Comparison of ENCODE assay signal across 14 cellular contexts in genomic region chr14:95046711-95047681, GRCh38.
DNase-seq lines count a peak whose midpoint lies in the region; TF ChIP-seq lines count a peak whose summit lies in the region.
"Had no signal": no experiment of that assay in that cellular context is flagged by ENCODE, and none has a peak within 500 bp of the region (broad histone marks: within the 10 kb centered on the region; RNA-seq: fewer than 3 reads in every experiment).

No MANE protein-coding gene starts in this region.

- peak; percentile 56 for DNase-seq in NCI-H510A treated with DMSO at 0.1 percent for 48 hours (lab: John Stamatoyannopoulos, UW)
- no peak for DNase-seq in NCI-H510A (lab: John Stamatoyannopoulos, UW)
- DNase-seq in astrocyte of the hippocampus (ENCODE audit: low read depth, low spot score), result peak; percentile 19
- DNase-seq in mesenteric fat pad (ENCODE audit: low spot score), result peak; percentile 65
- peak; percentile 49 to 61 for DNase-seq in suprapubic skin (ENCODE audit: low spot score in 2 of 2)
- no peak for DNase-seq in DMS114 treated with DMSO at 0.1 percent for 48 hours (lab: John Stamatoyannopoulos, UW; ENCODE audit: unreplicated experiment)
- no peak for DNase-seq in NCI-H128 (lab: John Stamatoyannopoulos, UW; ENCODE audit: unreplicated experiment)
- DNase-seq in SW480 (ENCODE audit: low spot score), result no peak
- DNase-seq: activated CD4-positive, alpha-beta T cell treated with anti-CD3 and anti-CD28 coated beads for 36 hours; activated T-cell treated with anti-CD3 and anti-CD28 coated beads, Interleukin-2, amount 50 U/mL, for 72 hours; effector memory CD8-positive, alpha-beta T cell; NCI-H1417 treated with DMSO at 0.1 percent for 48 hours; stimulated activated CD4-positive, alpha-beta T cell treated with anti-CD3 and anti-CD28 coated beads, Interleukin-12 subunit alpha, Interleukin-12 subunit beta, amount 100 ng/mL, for 4 hours; thyroid gland had no signal

- no peaks in the 10 kb centered on the region for H3K36me3 ChIP-seq in suprapubic skin
- H3K36me3 ChIP-seq: thyroid gland had no signal

- no peak overlapping the region for H3K27ac ChIP-seq in suprapubic skin
- H3K27ac ChIP-seq: thyroid gland had no signal

- H3K27me3 ChIP-seq in suprapubic skin, result peaks cover 17% of the 10 kb centered on the region
- H3K27me3 ChIP-seq: thyroid gland had no signal

- WGBS in suprapubic skin, result 88% methylated on average over 28 of the region's 28 CpGs

- no peaks in the 10 kb centered on the region for H3K9me3 ChIP-seq in suprapubic skin
- H3K9me3 ChIP-seq: thyroid gland had no signal

- no peak for TF ChIP-seq POLR2A in suprapubic skin (IDR thresholded peaks at IDR 0.05)

- H3K4me3 ChIP-seq in suprapubic skin, result no peak overlapping the region
- H3K4me3 ChIP-seq: thyroid gland had no signal

- no peak for TF ChIP-seq EP300 in suprapubic skin (IDR thresholded peaks at IDR 0.05)

- no peak for TF ChIP-seq CTCF in suprapubic skin (IDR thresholded peaks at IDR 0.05)

- H3K4me1 ChIP-seq in suprapubic skin, result no peaks in the 10 kb centered on the region
- H3K4me1 ChIP-seq: thyroid gland had no signal

Comparison
In these comparisons a context has a peak if more than half of its experiments do, and no peak if none do; other contexts are left out.
1. DNase-seq: peak in NCI-H510A treated with DMSO at 0.1 percent for 48 hours (single experiment), astrocyte of the hippocampus (single experiment), mesenteric fat pad (single experiment) and suprapubic skin (2 of 2); none in NCI-H510A (single experiment), DMS114 treated with DMSO at 0.1 percent for 48 hours (single experiment), NCI-H128 (single experiment) and SW480 (single experiment).